ENCODE assay signal across 20 cellular contexts in the genomic region with DNA sequence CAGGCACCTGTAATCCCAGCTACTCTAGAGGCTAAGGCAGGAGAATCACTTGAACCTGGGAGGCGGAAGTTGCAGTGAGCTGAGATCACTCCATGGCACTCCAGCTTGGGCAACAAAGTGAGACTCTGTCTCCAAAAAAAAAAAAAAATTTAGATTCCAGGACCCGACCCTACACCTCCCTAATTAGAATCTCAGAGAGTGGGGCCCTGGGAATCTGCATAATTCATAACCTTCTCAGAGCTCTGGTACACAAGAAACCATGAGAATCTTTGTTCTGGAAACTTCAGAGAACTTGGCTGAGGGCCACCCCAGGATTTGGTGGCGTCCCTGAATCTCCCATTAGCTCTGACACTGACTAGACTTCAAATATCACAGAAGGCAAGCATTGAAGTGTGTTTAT. TPM values are rescaled to one million over a fixed set of nuclear protein-coding genes. Genes with fewer than 3 reads are reported as not detected.
DNase-seq lines count a peak whose midpoint lies in the region; ATAC-seq and TF ChIP-seq lines count a peak whose summit lies in the region.
"Had no signal": no experiment of that assay in that cellular context is flagged by ENCODE, and none has a peak within 500 bp of the region (broad histone marks: within the 10 kb centered on the region; RNA-seq: fewer than 3 reads in every experiment).

No MANE protein-coding gene starts in this region.

- dilution Hi-C loops in mammary epithelial cell (cut with HindIII; ENCODE audit: low sequenced_read_pairs) = no loop called here

- ATAC-seq in activated CD8-positive, alpha-beta T cell treated with anti-CD3 and anti-CD28 coated beads for 36 hours = no peak
- ATAC-seq in activated CD8-positive, alpha-beta T cell treated with anti-CD3 and anti-CD28 coated beads, Interleukin-2, amount 10 ng/mL, durations not matched to agents 7 days and 5 days = no peak
- ATAC-seq in PC-3 (no peak), gastrocnemius medialis (no peak), mucosa of descending colon (no peak), GM21515 (IDR thresholded peaks at IDR 0.05; ENCODE audit: unreplicated experiment) (no peak)
- ATAC-seq: left cardiac atrium had no signal

- in situ Hi-C loops in mammary epithelial cell (cut with MboI; ENCODE audit: low sequenced_read_pairs in 2 of 2) (no loop called here), gastrocnemius medialis (cut with MboI; ENCODE audit: low sequenced_read_pairs in 4 of 4) (no loop called here)

- no peak overlapping the region for H3K4me3 Mint-ChIP-seq in activated CD8-positive, alpha-beta T cell treated with anti-CD3 and anti-CD28 coated beads for 36 hours
- no peak overlapping the region for H3K4me3 Mint-ChIP-seq in activated CD8-positive, alpha-beta T cell treated with anti-CD3 and anti-CD28 coated beads, Interleukin-2, amount 10 ng/mL, durations not matched to agents 7 days and 5 days
- no peak overlapping the region for H3K4me3 Mint-ChIP-seq in HFFc6
- H3K4me3 Mint-ChIP-seq: dendritic cell treated with granulocyte-macrophage colony-stimulating factor and Interleukin-4, amounts not matched to agents 40 ng/mL and 50 ng/mL, for 4 days had no signal

- H3K9me3 ChIP-seq in PC-3 (ENCODE audit: low read length) (no peaks in the 10 kb centered on the region), mammary epithelial cell (replicated peaks; ENCODE audit: insufficient read depth, low read length) (no peaks in the 10 kb centered on the region), gastrocnemius medialis (no peaks in the 10 kb centered on the region), mucosa of descending colon (no peaks in the 10 kb centered on the region)
- H3K9me3 ChIP-seq: BLaER1 treated with 17β-estradiol and CSF1 and Interleukin-3, amounts not matched to agents 10 nM and 100 nM; HAP-1; SK-N-SH had no signal

- peaks cover 47% of the 10 kb centered on the region for H3K4me1 ChIP-seq in PC-3 (ENCODE audit: insufficient read depth, low read length)
- peaks cover 22% of the 10 kb centered on the region for H3K4me1 ChIP-seq in mammary epithelial cell (ENCODE audit: insufficient read depth, low read length)
- H3K4me1 ChIP-seq in gastrocnemius medialis = peaks cover 29 to 32% of the 10 kb centered on the region in 2 donors
- peaks cover 12% of the 10 kb centered on the region for H3K4me1 ChIP-seq in mucosa of descending colon (ENCODE audit: low read depth)
- H3K4me1 ChIP-seq: HAP-1 had no signal

- peak overlapping the region; percentile 97 for H3K27ac Mint-ChIP-seq in activated CD8-positive, alpha-beta T cell treated with anti-CD3 and anti-CD28 coated beads for 36 hours
- no peak overlapping the region for H3K27ac Mint-ChIP-seq in activated CD8-positive, alpha-beta T cell treated with anti-CD3 and anti-CD28 coated beads, Interleukin-2, amount 10 ng/mL, durations not matched to agents 7 days and 5 days
- H3K27ac Mint-ChIP-seq in HFFc6 = no peak overlapping the region
- H3K27ac Mint-ChIP-seq: dendritic cell treated with granulocyte-macrophage colony-stimulating factor and Interleukin-4, amounts not matched to agents 40 ng/mL and 50 ng/mL, for 4 days; progenitor cell of endocrine pancreas had no signal

- H3K9me2 ChIP-seq in PC-3 (replicated peaks; ENCODE audit: low read length) = no peaks in the 10 kb centered on the region
- H3K9me2 ChIP-seq: SK-N-SH had no signal

- TF ChIP-seq POLR2A in gastrocnemius medialis (IDR thresholded peaks at IDR 0.05) = no peak

- H3K4me2 ChIP-seq in PC-3 (ENCODE audit: low read length) = peak overlapping the region; percentile 76
- no peak overlapping the region for H3K4me2 ChIP-seq in mammary epithelial cell (ENCODE audit: insufficient read depth, low read depth, low read length)

- H3K4me3 ChIP-seq in PC-3 (ENCODE audit: low read length) (no peak overlapping the region), mammary epithelial cell (replicated peaks in 1 of 3; ENCODE audit: insufficient read depth in 1 of 3, low read depth in 2 of 3, low read length in 3 of 3) (no peak overlapping the region), gastrocnemius medialis (no peak overlapping the region), mucosa of descending colon (no peak overlapping the region)
- H3K4me3 ChIP-seq: BLaER1 treated with 17β-estradiol and CSF1 and Interleukin-3, amounts not matched to agents 10 nM and 100 nM; HAP-1 had no signal

- H3K4me1 Mint-ChIP-seq in activated CD8-positive, alpha-beta T cell treated with anti-CD3 and anti-CD28 coated beads for 36 hours (ENCODE audit: low read depth) = peaks cover 40% of the 10 kb centered on the region
- H3K4me1 Mint-ChIP-seq in activated CD8-positive, alpha-beta T cell treated with anti-CD3 and anti-CD28 coated beads, Interleukin-2, amount 10 ng/mL, durations not matched to agents 7 days and 5 days (ENCODE audit: low read depth) = peaks cover 23% of the 10 kb centered on the region
- peaks cover 26% of the 10 kb centered on the region for H3K4me1 Mint-ChIP-seq in HFFc6 (ENCODE audit: low read depth)

- BruUV-seq in PC-3 (replicated peaks; lab: Mats Ljungman, UMichigan) (no TSS peak), mammary epithelial cell (replicated peaks; lab: Mats Ljungman, UMichigan) (no TSS peak)

- POLR2A ChIA-PET in activated CD8-positive, alpha-beta T cell treated with anti-CD3 and anti-CD28 coated beads for 36 hours (lab: Charles Lee) = interaction anchor here (1.0 to 2.7 kb wide), 4 partner anchors 8 to 73 kb away, joined by 3 to 19 read pairs (median 5); a partner anchor contains a TSS
- POLR2A ChIA-PET in activated CD8-positive, alpha-beta T cell treated with anti-CD3 and anti-CD28 coated beads, Interleukin-2, amount 10 ng/mL, durations not matched to agents 7 days and 5 days (lab: Charles Lee) = interaction anchor here (1.3 kb wide), 1 partner anchor 19 kb away, joined by 3 read pairs; no protein-coding TSS in a partner anchor
- POLR2A ChIA-PET in PC-3 (lab: Charles Lee; ENCODE audit: unreplicated experiment) = interaction anchor here (0.6 to 0.7 kb wide), 2 partner anchors 86 to 161 kb away, joined by 6 to 16 read pairs; no protein-coding TSS in a partner anchor

- H4K20me1 ChIP-seq in PC-3 (ENCODE audit: low read length) (no peaks in the 10 kb centered on the region), mammary epithelial cell (ENCODE audit: insufficient read depth, low read length) (no peaks in the 10 kb centered on the region)
- H4K20me1 ChIP-seq: BLaER1 treated with 17β-estradiol and CSF1 and Interleukin-3, amounts not matched to agents 10 nM and 100 nM had no signal

- H3K9ac ChIP-seq in PC-3 (ENCODE audit: low read length) (peak overlapping the region; percentile 81), mammary epithelial cell (ENCODE audit: insufficient read depth, low read length) (no peak overlapping the region)

- peaks cover 5% of the 10 kb centered on the region for H3K36me3 Mint-ChIP-seq in activated CD8-positive, alpha-beta T cell treated with anti-CD3 and anti-CD28 coated beads for 36 hours (ENCODE audit: low read depth)
- peaks cover 2% of the 10 kb centered on the region for H3K36me3 Mint-ChIP-seq in activated CD8-positive, alpha-beta T cell treated with anti-CD3 and anti-CD28 coated beads, Interleukin-2, amount 10 ng/mL, durations not matched to agents 7 days and 5 days (ENCODE audit: low read depth)
- no peaks in the 10 kb centered on the region for H3K36me3 Mint-ChIP-seq in HFFc6 (ENCODE audit: low read depth)

- intact Hi-C loops in activated CD8-positive, alpha-beta T cell treated with anti-CD3 and anti-CD28 coated beads for 36 hours (cut with micrococcal nuclease) = no loop called here
- intact Hi-C loops in PC-3 (cut with micrococcal nuclease) = no loop called here
- intact Hi-C loops in mammary epithelial cell (cut with micrococcal nuclease) = loop anchor here (2.0 kb wide), 1 partner anchor 86 kb away; no protein-coding TSS in a partner anchor
- intact Hi-C loops in gastrocnemius medialis (cut with DNase I; ENCODE audit: low total_unique reads) = loop anchor here (2.0 to 10.0 kb wide), 4 partner anchors 18 to 850 kb away; a partner anchor contains a TSS
- intact Hi-C loops in mucosa of descending colon (cut with DNase I, micrococcal nuclease) = no loop called here

- peaks cover 7% of the 10 kb centered on the region for H3F3A ChIP-seq in PC-3 (ENCODE audit: low read length, unreplicated experiment)

- DNase-seq in activated CD8-positive, alpha-beta T cell treated with anti-CD3 and anti-CD28 coated beads for 36 hours = no peak
- DNase-seq in activated CD8-positive, alpha-beta T cell treated with anti-CD3 and anti-CD28 coated beads, Interleukin-2, amount 10 ng/mL, durations not matched to agents 7 days and 5 days = no peak
- no peak for DNase-seq in PC-3
- DNase-seq in mammary epithelial cell = no peak
- no peak for DNase-seq in gastrocnemius medialis
- DNase-seq in HFFc6 = no peak
- no peak for DNase-seq in mucosa of descending colon
- DNase-seq: activated CD8-positive, alpha-beta memory T cell treated with anti-CD3 and anti-CD28 coated beads, Interleukin-2, amount 50 U/mL, for 48 hours; activated naive CD8-positive, alpha-beta T cell treated with anti-CD3 and anti-CD28 coated beads, Interleukin-2, amount 10 ng/mL, durations not matched to agents 7 days and 5 days; left cardiac atrium; MM.1S; NCI-H1694; NCI-H2227 treated with DMSO at 0.1 percent for 48 hours; SK-N-SH; stimulated activated CD4-positive, alpha-beta T cell treated with anti-CD3 and anti-CD28 coated beads, Interleukin-4, amount 100 ng/mL, for 1 hour had no signal

- H3K27ac ChIP-seq in PC-3 (ENCODE audit: low read length) (peak overlapping the region; percentile 95), mammary epithelial cell (ENCODE audit: insufficient read depth, low read depth, low read length) (peak overlapping the region; percentile 92), gastrocnemius medialis (peak overlapping the region; percentile 89 to 99 (median 94))

- H3K27me3 ChIP-seq in PC-3 (ENCODE audit: low read length) (no peaks in the 10 kb centered on the region), mammary epithelial cell (ENCODE audit: insufficient read depth, low read length) (no peaks in the 10 kb centered on the region), gastrocnemius medialis (no peaks in the 10 kb centered on the region)
- H3K27me3 ChIP-seq: BLaER1 treated with 17β-estradiol and CSF1 and Interleukin-3, amounts not matched to agents 10 nM and 100 nM had no signal

- TF ChIP-seq CTCF in activated CD8-positive, alpha-beta T cell treated with anti-CD3 and anti-CD28 coated beads for 36 hours (IDR thresholded peaks at IDR 0.05) = no peak
- no peak for TF ChIP-seq CTCF in PC-3 (conservative IDR thresholded peaks at IDR 0.05; ENCODE audit: low read depth, low read length)
- no peak for TF ChIP-seq CTCF in mammary epithelial cell (conservative IDR thresholded peaks at IDR 0.05 in 1 of 2, IDR thresholded peaks at IDR 0.05 in 1 of 2; ENCODE audit: extremely low read depth in 1 of 2, insufficient read depth in 1 of 2, low read depth in 1 of 2, low read length in 2 of 2)
- no peak for TF ChIP-seq CTCF in gastrocnemius medialis (IDR thresholded peaks at IDR 0.05 in 4 of 5, conservative IDR thresholded peaks at IDR 0.05 in 1 of 5)
- TF ChIP-seq CTCF in HFFc6 (IDR thresholded peaks at IDR 0.05) = no peak
- TF ChIP-seq CTCF in mucosa of descending colon (IDR thresholded peaks at IDR 0.05) = no peak

- H3K36me3 ChIP-seq in PC-3 (ENCODE audit: low read depth, low read length) = no peaks in the 10 kb centered on the region
- no peaks in the 10 kb centered on the region for H3K36me3 ChIP-seq in mammary epithelial cell (ENCODE audit: insufficient read depth, low read length)
- H3K36me3 ChIP-seq in gastrocnemius medialis = no peaks in the 10 kb centered on the region
- no peaks in the 10 kb centered on the region for H3K36me3 ChIP-seq in mucosa of descending colon (ENCODE audit: low read depth)
- H3K36me3 ChIP-seq: BLaER1 treated with 17β-estradiol and CSF1 and Interleukin-3, amounts not matched to agents 10 nM and 100 nM; HAP-1 had no signal

- CTCF ChIA-PET in activated CD8-positive, alpha-beta T cell treated with anti-CD3 and anti-CD28 coated beads for 36 hours (lab: Charles Lee) = interaction anchor here (0.6 to 1.9 kb wide), 7 partner anchors 13 to 101 kb away, joined by 3 to 13 read pairs (median 4); no protein-coding TSS in a partner anchor
- CTCF ChIA-PET in activated CD8-positive, alpha-beta T cell treated with anti-CD3 and anti-CD28 coated beads, Interleukin-2, amount 10 ng/mL, durations not matched to agents 7 days and 5 days (lab: Charles Lee) = interaction anchor here (1.0 to 3.4 kb wide), 4 partner anchors 97 to 315 kb away, joined by 3 to 14 read pairs (median 4); no protein-coding TSS in a partner anchor
- CTCF ChIA-PET in PC-3 (lab: Charles Lee) (interaction anchor here (1.6 kb wide), 1 partner anchor 98 kb away, joined by 7 read pairs; no protein-coding TSS in a partner anchor), mammary epithelial cell (lab: Charles Lee; ENCODE audit: low non-redundant PET) (no interaction called here)

- peaks cover 4% of the 10 kb centered on the region; the same call in 1 of the 2 replicates for H3K79me2 ChIP-seq in PC-3 (ENCODE audit: low read length)
- H3K79me2 ChIP-seq in mammary epithelial cell (ENCODE audit: insufficient read depth, low read length) = no peaks in the 10 kb centered on the region

- WGBS in mammary epithelial cell (ENCODE audit: low coverage, missing lambda C conversion rate) = 91% methylated on average over 3 of the region's 3 CpGs

- H2AFZ ChIP-seq in PC-3 (ENCODE audit: low read length) (no peak overlapping the region), mammary epithelial cell (ENCODE audit: low read depth, low read length) (no peak overlapping the region)

- peaks cover 4% of the 10 kb centered on the region for H3K9me3 Mint-ChIP-seq in activated CD8-positive, alpha-beta T cell treated with anti-CD3 and anti-CD28 coated beads for 36 hours
- no peaks in the 10 kb centered on the region for H3K9me3 Mint-ChIP-seq in activated CD8-positive, alpha-beta T cell treated with anti-CD3 and anti-CD28 coated beads, Interleukin-2, amount 10 ng/mL, durations not matched to agents 7 days and 5 days (ENCODE audit: insufficient read depth)
- no peaks in the 10 kb centered on the region for H3K9me3 Mint-ChIP-seq in HFFc6
- H3K9me3 Mint-ChIP-seq: activated naive CD8-positive, alpha-beta T cell treated with anti-CD3 and anti-CD28 coated beads, Interleukin-2, amount 10 ng/mL, durations not matched to agents 7 days and 5 days; dendritic cell treated with granulocyte-macrophage colony-stimulating factor and Interleukin-4, amounts not matched to agents 40 ng/mL and 50 ng/mL, for 4 days had no signal

- H3K27me3 Mint-ChIP-seq in activated CD8-positive, alpha-beta T cell treated with anti-CD3 and anti-CD28 coated beads for 36 hours = no peaks in the 10 kb centered on the region
- no peaks in the 10 kb centered on the region for H3K27me3 Mint-ChIP-seq in activated CD8-positive, alpha-beta T cell treated with anti-CD3 and anti-CD28 coated beads, Interleukin-2, amount 10 ng/mL, durations not matched to agents 7 days and 5 days (ENCODE audit: low read depth)
- peaks cover 12% of the 10 kb centered on the region for H3K27me3 Mint-ChIP-seq in HFFc6 (ENCODE audit: insufficient read depth)
- H3K27me3 Mint-ChIP-seq: activated naive CD8-positive, alpha-beta T cell treated with anti-CD3 and anti-CD28 coated beads, Interleukin-2, amount 10 ng/mL, durations not matched to agents 7 days and 5 days; dendritic cell treated with granulocyte-macrophage colony-stimulating factor and Interleukin-4, amounts not matched to agents 40 ng/mL and 50 ng/mL, for 4 days; progenitor cell of endocrine pancreas had no signal

RNA-seq across cellular contexts. Expression of a gene that starts 31.5 kb away (rescaled TPM):
- total RNA-seq in activated CD8-positive, alpha-beta T cell treated with anti-CD3 and anti-CD28 coated beads for 36 hours = 10 to 100 TPM; 25.8 to 26.1 TPM
- 1 to 10 TPM in 1 of 2 experiments, under 1 TPM in 1; 0.86 to 1.4 TPM for total RNA-seq in activated CD8-positive, alpha-beta T cell treated with anti-CD3 and anti-CD28 coated beads, Interleukin-2, amount 10 ng/mL, durations not matched to agents 7 days and 5 days
- total RNA-seq in PC-3 (2014; rRNA removed) (22.9 and 29.2 TPM in 2 replicates), mammary epithelial cell (10 to 100 TPM in 1 of 2 donors, 1 to 10 TPM in 1; 9.3 to 54.1 TPM), gastrocnemius medialis (10 to 100 TPM; 18.2 to 41.2 (median 26.0) TPM), mucosa of descending colon (10 to 100 TPM; 33.7 to 80.1 (median 71.2) TPM)
- 27.6 TPM for polyA plus RNA-seq in mammary epithelial cell
- polyA minus RNA-seq in mammary epithelial cell = 42.8 TPM
- total RNA-seq in HFFc6 (2021; fragmentation: NEBNext Ultra II Directional; extraction: Animal tissue kit (Norgen Biotek cat#: 25700)) = not detected

Comparison
In these comparisons a context has a peak if more than half of its experiments do, and no peak if none do; other contexts are left out.
1. RNA of a gene that starts 31.5 kb away (total RNA-seq): 33.7 to 80.1 TPM in mucosa of descending colon, 9.3 to 54.1 TPM in mammary epithelial cell, 18.2 to 41.2 TPM in gastrocnemius medialis, 25.8 to 26.1 TPM in activated CD8-positive, alpha-beta T cell treated with anti-CD3 and anti-CD28 coated beads for 36 hours and 22.9 to 29.2 TPM in PC-3; 0.86 to 1.4 TPM in activated CD8-positive, alpha-beta T cell treated with anti-CD3 and anti-CD28 coated beads, Interleukin-2, amount 10 ng/mL, durations not matched to agents 7 days and 5 days and not detected in HFFc6; every median in the first group is over 4 times any median in the second.
2. intact Hi-C loops: an anchor here in mammary epithelial cell (2.0 kb wide) and gastrocnemius medialis (2.0 to 10.0 kb wide); none called in activated CD8-positive, alpha-beta T cell treated with anti-CD3 and anti-CD28 coated beads for 36 hours, PC-3 and mucosa of descending colon.
3. Peak in every context shown above with its lines, with median percentiles within 50 percentile points of each other: H3K27ac ChIP-seq.